Comparison of ENCODE assay signal across 31 cellular contexts in genomic region chr5:151618907-151619306, GRCh38. TPM values are rescaled to one million over a fixed set of nuclear protein-coding genes. Genes with fewer than 3 reads are reported as not detected.
DNase-seq lines count a peak whose midpoint lies in the region; ATAC-seq, FAIRE-seq and TF ChIP-seq lines count a peak whose summit lies in the region.
"Had no signal": no experiment of that assay in that cellular context is flagged by ENCODE, and none has a peak within 500 bp of the region (broad histone marks: within the 10 kb centered on the region; RNA-seq: fewer than 3 reads in every experiment).

No MANE protein-coding gene starts in this region.

- H3K4me2 ChIP-seq in GM12878 (ENCODE audit: control insufficient read depth, insufficient read depth) (no peak overlapping the region), keratinocyte (ENCODE audit: control insufficient read depth, extremely low read depth, insufficient read depth, low read depth, low read length) (peak overlapping the region; percentile 72)
- H3K4me2 ChIP-seq: A549 had no signal

- CTCF ChIA-PET in GM12878 (lab: Yijun Ruan, JAX): interaction anchor here (0.7 to 2.0 kb wide), 6 partner anchors 11 to 801 kb away, joined by 3 to 7 read pairs (median 4); no protein-coding TSS in a partner anchor

- DNase-seq in GM12878 (ENCODE audit: low read depth, low spot score) (no peak), keratinocyte (ENCODE audit: low read depth, low spot score) (no peak), COLO668 (lab: John Stamatoyannopoulos, UW; ENCODE audit: unreplicated experiment) (no peak), esophagus muscularis mucosa (ENCODE audit: extremely low spot score) (no peak), UCSD-AML1 (lab: John Stamatoyannopoulos, UW; ENCODE audit: unreplicated experiment) (no peak)
- DNase-seq in stimulated activated naive CD8-positive, alpha-beta T cell treated with anti-CD3 and anti-CD28 coated beads, Interleukin-15, Interleukin-2, amounts not matched to agents 100 U/mL and 50 U/mL, for 24 hours: no peak
- DNase-seq: activated CD4-positive, alpha-beta T cell treated with anti-CD3 and anti-CD28 coated beads for 1 hour; activated CD8-positive, alpha-beta T cell treated with anti-CD3 and anti-CD28 coated beads for 36 hours; activated effector memory CD4-positive, alpha-beta T cell treated with anti-CD3 and anti-CD28 coated beads, Interleukin-2, amount 50 U/mL, for 16 hours; activated naive CD8-positive, alpha-beta T cell treated with anti-CD3 and anti-CD28 coated beads, Interleukin-2, amount 10 ng/mL, durations not matched to agents 7 days and 5 days; activated T-cell treated with anti-CD3 and anti-CD28 coated beads for 4 hours; CD4-positive, alpha-beta memory T cell; glutamatergic neuron; H7; IMR-90; left ventricle myocardium superior; midbrain; naive thymus-derived CD4-positive, alpha-beta T cell; NCI-H1092 treated with DMSO at 0.1 percent for 48 hours; NCI-H1930; NCI-H526 treated with DMSO at 0.1 percent for 48 hours; nucleus accumbens; stimulated activated naive CD8-positive, alpha-beta T cell treated with anti-CD3 and anti-CD28 coated beads, Interleukin-15, amount 100 ng/mL, for 72 hours had no signal

- H3K4me1 ChIP-seq in GM12878 (ENCODE audit: control insufficient read depth, insufficient read depth, low read length) (peaks cover 15% of the 10 kb centered on the region), keratinocyte (ENCODE audit: control insufficient read depth, extremely low read depth, insufficient read depth, low read length) (peaks cover 92% of the 10 kb centered on the region), esophagus muscularis mucosa (no peaks in the 10 kb centered on the region)

- H3K9me3 ChIP-seq in GM12878 (replicated peaks; ENCODE audit: control insufficient read depth, insufficient read depth, low read length) (no peaks in the 10 kb centered on the region), keratinocyte (ENCODE audit: control insufficient read depth, low read depth, low read length) (no peaks in the 10 kb centered on the region), esophagus muscularis mucosa (no peaks in the 10 kb centered on the region)
- H3K9me3 ChIP-seq: A549, vagina had no signal

- H3K27me3 ChIP-seq in GM12878 (replicated peaks in 1 of 2; ENCODE audit: control insufficient read depth in 2 of 2, insufficient read depth in 2 of 2, low read length in 1 of 2): no peaks in the 10 kb centered on the region; a peak in 1 of 4 replicates
- H3K27me3 ChIP-seq in keratinocyte (ENCODE audit: control insufficient read depth, extremely low read depth, insufficient read depth, low read length): no peaks in the 10 kb centered on the region
- H3K27me3 ChIP-seq in esophagus muscularis mucosa: peaks cover 0 to 34% (median 0%) of the 10 kb centered on the region in 4 donors
- H3K27me3 ChIP-seq: vagina had no signal

- ATAC-seq in GM21360 (IDR thresholded peaks at IDR 0.05; ENCODE audit: unreplicated experiment): peak; percentile 43
- peak; percentile 44 for ATAC-seq in HG03378 (IDR thresholded peaks at IDR 0.05; ENCODE audit: unreplicated experiment)
- ATAC-seq in GM12878: peak; percentile 50
- ATAC-seq in stimulated activated naive CD8-positive, alpha-beta T cell treated with anti-CD3 and anti-CD28 coated beads, Interleukin-15, Interleukin-2, amounts not matched to agents 100 U/mL and 50 U/mL, for 24 hours: no peak
- ATAC-seq: activated CD8-positive, alpha-beta T cell treated with anti-CD3 and anti-CD28 coated beads for 36 hours; left ventricle myocardium superior; naive thymus-derived CD4-positive, alpha-beta T cell; stimulated activated naive CD8-positive, alpha-beta T cell treated with anti-CD3 and anti-CD28 coated beads, Interleukin-15, amount 100 ng/mL, for 72 hours had no signal

- H2AFZ ChIP-seq in GM12878 (ENCODE audit: control insufficient read depth, low read depth, low read length): no peak overlapping the region
- H2AFZ ChIP-seq in keratinocyte (ENCODE audit: control insufficient read depth, low read length): no peak overlapping the region

- intact Hi-C loops in GM12878 (cut with micrococcal nuclease; ENCODE audit: unreplicated experiment) (no loop called here), esophagus muscularis mucosa (cut with DNase I) (no loop called here)

- no peak overlapping the region for H3K27ac ChIP-seq in GM12878 (ENCODE audit: control insufficient read depth, insufficient read depth)
- H3K27ac ChIP-seq in keratinocyte (ENCODE audit: control insufficient read depth, insufficient read depth, low read length): peak overlapping the region; percentile 96
- H3K27ac ChIP-seq in esophagus muscularis mucosa (replicated peaks in 1 of 4): no peak overlapping the region
- H3K27ac ChIP-seq: A549, SK-N-MC, vagina had no signal

- POLR2A ChIA-PET in GM12878 (lab: Charles Lee): interaction anchor here (1.0 kb wide), 1 partner anchor 10 kb away, joined by 3 read pairs; no protein-coding TSS in a partner anchor

- RAD21 ChIA-PET in GM12878 (lab: Charles Lee; ENCODE audit: unreplicated experiment): interaction anchor here (0.7 to 3.4 kb wide), 6 partner anchors 30 to 102 kb away, joined by 3 to 17 read pairs (median 3); no protein-coding TSS in a partner anchor

- WGBS in GM12878 (ENCODE audit: insufficient coverage, insufficient replicate concordance, low lambda C conversion rate, missing lambda C conversion rate): 0% methylated on average over 2 of the region's 2 CpGs
- WGBS in esophagus muscularis mucosa: 48% methylated on average over 2 of the region's 2 CpGs

- SMC1A ChIA-PET in GM12878 (lab: Charles Lee; ENCODE audit: uncharacterized antibody, unreplicated experiment): interaction anchor here (0.9 to 2.7 kb wide), 4 partner anchors 9 to 34 kb away, joined by 3 to 10 read pairs (median 6); no protein-coding TSS in a partner anchor

- in situ Hi-C loops in GM12878 (cut with MboI): no loop called here

- H4K20me1 ChIP-seq in GM12878 (ENCODE audit: control insufficient read depth, insufficient read depth) (no peaks in the 10 kb centered on the region), keratinocyte (ENCODE audit: control insufficient read depth, extremely low read depth, insufficient read depth, low read length) (no peaks in the 10 kb centered on the region)

- TF ChIP-seq CTCF in GM12878 (IDR thresholded peaks at IDR 0.05 in 2 of 3, conservative IDR thresholded peaks at IDR 0.05 in 1 of 3; ENCODE audit: control insufficient read depth in 2 of 3, extremely low read depth in 1 of 3, insufficient read depth in 1 of 3, low read depth in 3 of 3, low read length in 3 of 3) (no peak), keratinocyte (optimal IDR thresholded peaks at IDR 0.05 in 1 of 3, IDR thresholded peaks at IDR 0.05 in 1 of 3, conservative IDR thresholded peaks at IDR 0.05 in 1 of 3; ENCODE audit: extremely low read depth in 1 of 3, insufficient read depth in 2 of 3, low read length in 3 of 3) (no peak), esophagus muscularis mucosa (IDR thresholded peaks at IDR 0.05) (no peak)

- no peak overlapping the region for H3K9ac ChIP-seq in GM12878 (ENCODE audit: control insufficient read depth, insufficient read depth, low read length)
- H3K9ac ChIP-seq in keratinocyte (ENCODE audit: control insufficient read depth, extremely low read depth, insufficient read depth, low read length): peak overlapping the region; percentile 74

- TF ChIP-seq POLR2A in GM12878 (IDR thresholded peaks at IDR 0.05; ENCODE audit: low read depth, low read length) (no peak), esophagus muscularis mucosa (IDR thresholded peaks at IDR 0.05; ENCODE audit: low read depth) (no peak)

- dilution Hi-C loops in keratinocyte (cut with MboI; ENCODE audit: extremely low pct_ligation_motif_present, low sequenced_read_pairs): no loop called here

- no TSS peak for BruUV-seq in GM12878 (replicated peaks; lab: Mats Ljungman, UMichigan)

- no peaks in the 10 kb centered on the region for H3K9me1 ChIP-seq in keratinocyte (ENCODE audit: control insufficient read depth, extremely low read depth, insufficient read depth, low read length)

- H3K36me3 ChIP-seq in GM12878 (ENCODE audit: control insufficient read depth in 2 of 2, insufficient read depth in 2 of 2, low read length in 1 of 2): no peaks in the 10 kb centered on the region
- H3K36me3 ChIP-seq in keratinocyte (ENCODE audit: control insufficient read depth in 2 of 2, extremely low read depth in 1 of 2, insufficient read depth in 2 of 2, low read length in 2 of 2): no peaks in the 10 kb centered on the region
- H3K36me3 ChIP-seq in esophagus muscularis mucosa: no peaks in the 10 kb centered on the region
- H3K36me3 ChIP-seq: vagina had no signal

- TF ChIP-seq RAD21 in GM12878 (IDR thresholded peaks at IDR 0.05; ENCODE audit: insufficient read depth, low read depth, low read length): no peak

- FAIRE-seq in GM12878 (lab: Jason Lieb, UNC): no peak
- no peak for FAIRE-seq in keratinocyte (lab: Jason Lieb, UNC)
- FAIRE-seq: A549, astrocyte had no signal

- TF ChIP-seq EP300 in GM12878 (IDR thresholded peaks at IDR 0.05; ENCODE audit: borderline replicate concordance in 1 of 2, control insufficient read depth in 1 of 2, low read depth in 2 of 2, low read length in 2 of 2) (no peak), esophagus muscularis mucosa (IDR thresholded peaks at IDR 0.05) (no peak)

- H3K79me2 ChIP-seq in GM12878 (ENCODE audit: control insufficient read depth, insufficient read depth, low read length): no peaks in the 10 kb centered on the region
- H3K79me2 ChIP-seq in keratinocyte (ENCODE audit: control insufficient read depth, insufficient read depth, low read length): no peaks in the 10 kb centered on the region

- no peak overlapping the region for H3K4me3 ChIP-seq in GM12878
- H3K4me3 ChIP-seq in keratinocyte (ENCODE audit: control insufficient read depth in 2 of 3, extremely low read depth in 1 of 3, insufficient read depth in 2 of 3, low read depth in 1 of 3, low read length in 3 of 3): peak overlapping the region in 1 of 3 experiments; percentile 11
- no peak overlapping the region for H3K4me3 ChIP-seq in esophagus muscularis mucosa
- H3K4me3 ChIP-seq: A549, vagina had no signal

RNA-seq across cellular contexts. Expression of gene FAT2, which starts 27.8 kb away (rescaled TPM):
- 0.25 and 0.39 TPM in 2 replicates for total RNA-seq in GM12878 (2013; cell fraction: nucleolus; rRNA removed)
- total RNA-seq in GM12878 (2014; rRNA removed): 0.06 TPM in 1 of 2 replicates, not detected in the other
- not detected in 2 replicates for total RNA-seq in GM12878 (2014; rRNA removed; fragmentation: Illumina TruSeq; extraction: Trizol)
- total RNA-seq in GM12878 (2021): 0.03 TPM in 2 replicates
- polyA plus RNA-seq in GM12878 (2011; ENCODE audit: low read depth): 0.05 TPM
- polyA plus RNA-seq in GM12878 (2011; rRNA removed): 0.03 and 0.04 TPM in 2 replicates
- 0.03 TPM in 2 replicates for polyA plus RNA-seq in GM12878 (2011; cell fraction: cytosol; rRNA removed)
- 0.04 and 0.10 TPM in 2 replicates for polyA plus RNA-seq in GM12878 (2011; cell fraction: nucleus; rRNA removed)
- 0.05 and 0.10 TPM in 2 replicates for polyA plus RNA-seq in GM12878 (2012)
- 0.01 and 0.02 TPM in 2 replicates for polyA plus RNA-seq in GM12878 (2014; fragmentation: Illumina TruSeq; extraction: Trizol)
- polyA plus RNA-seq in GM12878 (2014; fragmentation: Nextera tagmentation; extraction: Ambion mirVana): not detected
- 0.01 TPM in 1 of 2 replicates, not detected in the other for polyA plus RNA-seq in GM12878 (2014; rRNA removed)
- under 1 TPM; 0.01 to 0.03 TPM for polyA plus RNA-seq in GM12878 (2016; fragmentation: Nextera tagmentation; extraction: Ambion mirVana)
- polyA minus RNA-seq in GM12878 (2011; rRNA and poly(A)+ RNA removed): 0.07 and 0.15 TPM in 2 replicates
- not detected in 2 replicates for polyA minus RNA-seq in GM12878 (2011; cell fraction: cytosol; rRNA and poly(A)+ RNA removed)
- 0.10 and 0.12 TPM in 2 replicates for polyA minus RNA-seq in GM12878 (2011; cell fraction: nucleus; rRNA and poly(A)+ RNA removed)
- polyA plus RNA-seq in keratinocyte: 35.0 to 58.0 TPM (median 51.5 TPM) in 3 replicates
- polyA plus RNA-seq in keratinocyte (2011; ENCODE audit: low read depth): 20.3 TPM
- polyA plus RNA-seq in keratinocyte (2011; cell fraction: cytosol; rRNA removed): 12.5 and 14.2 TPM in 2 replicates
- polyA plus RNA-seq in keratinocyte (2011; cell fraction: nucleus; rRNA removed): 217 and 259 TPM in 2 replicates
- 44.0 and 58.0 TPM in 2 replicates for polyA plus RNA-seq in keratinocyte (2012; ENCODE audit: low replicate concordance)
- polyA minus RNA-seq in keratinocyte: 219 to 287 TPM (median 236 TPM) in 3 replicates
- 63.1 TPM for polyA minus RNA-seq in keratinocyte (2011; cell fraction: cytosol; rRNA and poly(A)+ RNA removed)
- polyA minus RNA-seq in keratinocyte (2011; cell fraction: nucleus; rRNA and poly(A)+ RNA removed): 484 and 633 TPM in 2 replicates
- not detected for total RNA-seq in esophagus muscularis mucosa
- total RNA-seq: activated CD8-positive, alpha-beta T cell treated with anti-CD3 and anti-CD28 coated beads for 36 hours; activated naive CD8-positive, alpha-beta T cell treated with anti-CD3 and anti-CD28 coated beads, Interleukin-2, amount 10 ng/mL, durations not matched to agents 7 days and 5 days; CD4-positive, alpha-beta memory T cell; dermis microvascular lymphatic vessel endothelial cell; left ventricle myocardium superior; naive thymus-derived CD4-positive, alpha-beta T cell; T-helper 1 cell treated with Interleukin-12 subunit alpha and Interleukin-12 subunit beta and Interleukin-4 antibody, amounts not matched to agents 30 ng/mL and 1 ng/mL, for 36 hours had no signal
- polyA plus RNA-seq: CD4-positive, alpha-beta memory T cell; naive thymus-derived CD4-positive, alpha-beta T cell had no signal
